ENCODE assay signal across 1 cellular context in genomic region chrX:136186023-136186413, GRCh38.
A peak's percentile ranks its signal among the peaks of the same experiment; 100 is the strongest.
TF ChIP-seq lines count a peak whose summit lies in the region.

No MANE protein-coding gene starts in this region.

TF ChIP-seq in IMR-90, 13 proteins besides CTCF, POLR2A, EP300 and RAD21:
- TF ChIP-seq MAZ (IDR thresholded peaks at IDR 0.05; ENCODE audit: borderline replicate concordance, low read depth, low read length) = no peak
- peak; percentile 63 for TF ChIP-seq MAFK (IDR thresholded peaks at IDR 0.05; ENCODE audit: low read depth, low read length)
TF ChIP-seq in IMR-90: peak in this region for 1.
